15 cellular contexts compared by ENCODE assay signal in genomic region chr6:41878961-41879405, GRCh38. TPM values are rescaled to one million over a fixed set of nuclear protein-coding genes. Genes with fewer than 3 reads are reported as not detected.
DNase-seq lines count a peak whose midpoint lies in the region; ATAC-seq and TF ChIP-seq lines count a peak whose summit lies in the region.
"Had no signal": no experiment of that assay in that cellular context is flagged by ENCODE, and none has a peak within 500 bp of the region (broad histone marks: within the 10 kb centered on the region; RNA-seq: fewer than 3 reads in every experiment).

No MANE protein-coding gene starts in this region.

- CTCF ChIA-PET in BJ (lab: Yijun Ruan, JAX) = interaction anchor here (0.7 to 1.4 kb wide), 3 partner anchors 9 to 42 kb away, joined by 3 read pairs; partner anchors contain the start of gene MED20

- no peak for ATAC-seq in HG02623 (IDR thresholded peaks at IDR 0.05; ENCODE audit: unreplicated experiment)
- no peak for ATAC-seq in HG03280 (IDR thresholded peaks at IDR 0.05; ENCODE audit: unreplicated experiment)

- H3K27ac ChIP-seq in HUES64 (ENCODE audit: low read depth, low read length) = peak overlapping the region; percentile 49; the same call in 1 of the 2 replicates
- H3K27ac ChIP-seq: VCaP had no signal

- H3K4me1 ChIP-seq in HUES64 (ENCODE audit: insufficient read depth, low read length) = peaks cover 10% of the 10 kb centered on the region

- no peaks in the 10 kb centered on the region for H3K36me3 ChIP-seq in BJ (ENCODE audit: control insufficient read depth, insufficient read depth, low read length)
- H3K36me3 ChIP-seq in HUES64 (ENCODE audit: insufficient read depth, low read length) = no peaks in the 10 kb centered on the region

- H3K9ac ChIP-seq in HUES64 (ENCODE audit: low read depth, low read length) = 0 out of 2 replicates have a peak overlapping the region, but pooled peaks have one; percentile 24

- no peaks in the 10 kb centered on the region for H3K27me3 ChIP-seq in BJ (ENCODE audit: control insufficient read depth, insufficient read depth, low read length)
- H3K27me3 ChIP-seq in HUES64 (ENCODE audit: insufficient read depth, low read length) = no peaks in the 10 kb centered on the region

- H3K4me3 ChIP-seq in BJ (ENCODE audit: low read depth, low read length) (no peak overlapping the region), HUES64 (ENCODE audit: low read length) (no peak overlapping the region), cardiac fibroblast (replicated peaks in 1 of 2; ENCODE audit: low read depth in 2 of 2, low read length in 2 of 2) (no peak overlapping the region)

- WGBS in HUES64 = 93% methylated on average over 5 of the region's 5 CpGs

- H3K9me3 ChIP-seq in HUES64 (ENCODE audit: insufficient read depth, low read depth, low read length) = no peaks in the 10 kb centered on the region

- POLR2A ChIA-PET in BJ (lab: Charles Lee) = no interaction called here

- TF ChIP-seq CTCF in BJ (IDR thresholded peaks at IDR 0.05; ENCODE audit: insufficient read depth, low read depth, low read length) (no peak), cardiac fibroblast (IDR thresholded peaks at IDR 0.05; ENCODE audit: low read depth, low read length) (no peak)

- DNase-seq in BJ (ENCODE audit: low read depth) = peak; percentile 72
- peak; percentile 23 to 72 for DNase-seq in cardiac fibroblast (ENCODE audit: low read depth in 2 of 2)
- peak; percentile 36 for DNase-seq in non-pigmented ciliary epithelial cell (ENCODE audit: low read depth)
- DNase-seq in SW480 (ENCODE audit: low spot score) = no peak
- no peak for DNase-seq in hypothalamus (lab: John Stamatoyannopoulos, UW)
- DNase-seq: activated gamma-delta T cell; CD4-positive, alpha-beta memory T cell; endodermal cell; head of caudate nucleus; kidney; NCI-H1092 treated with DMSO at 0.1 percent for 48 hours had no signal

RNA-seq across cellular contexts. Expression of gene USP49, which starts 16.2 kb away (rescaled TPM):
- polyA plus RNA-seq in BJ (2011; rRNA removed) = 1.6 and 1.9 TPM in 2 replicates
- polyA minus RNA-seq in BJ (2011; rRNA and poly(A)+ RNA removed) = 1.2 and 2.0 TPM in 2 replicates
- polyA plus RNA-seq in HUES64 (2013, experiment 1 of 2) = 9.8 TPM
- polyA plus RNA-seq in HUES64 (2013, experiment 2 of 2) = 11.4 TPM

RNA-seq across cellular contexts. Expression of gene MED20, which starts 42.0 kb away (rescaled TPM):
- 33.0 and 34.4 TPM in 2 replicates for polyA plus RNA-seq in BJ (2011; rRNA removed)
- polyA minus RNA-seq in BJ (2011; rRNA and poly(A)+ RNA removed) = 20.2 and 34.0 TPM in 2 replicates
- 27.2 TPM for polyA plus RNA-seq in HUES64 (2013, experiment 1 of 2)
- 25.9 TPM for polyA plus RNA-seq in HUES64 (2013, experiment 2 of 2)

RNA-seq across cellular contexts. Expression of gene BYSL, which starts 42.3 kb away (rescaled TPM):
- polyA plus RNA-seq in BJ (2011; rRNA removed) = 18.0 and 28.5 TPM in 2 replicates
- polyA minus RNA-seq in BJ (2011; rRNA and poly(A)+ RNA removed) = 19.2 and 20.0 TPM in 2 replicates
- 46.0 TPM for polyA plus RNA-seq in HUES64 (2013, experiment 1 of 2)
- polyA plus RNA-seq in HUES64 (2013, experiment 2 of 2) = 39.8 TPM

Comparison
In these comparisons a context has a peak if more than half of its experiments do, and no peak if none do; other contexts are left out.
1. DNase-seq: peak in BJ (single experiment), cardiac fibroblast (2 of 2) and non-pigmented ciliary epithelial cell (single experiment); none in SW480 (single experiment) and hypothalamus (0 of 51).